16 cellular contexts compared by ENCODE assay signal in the genomic region with DNA sequence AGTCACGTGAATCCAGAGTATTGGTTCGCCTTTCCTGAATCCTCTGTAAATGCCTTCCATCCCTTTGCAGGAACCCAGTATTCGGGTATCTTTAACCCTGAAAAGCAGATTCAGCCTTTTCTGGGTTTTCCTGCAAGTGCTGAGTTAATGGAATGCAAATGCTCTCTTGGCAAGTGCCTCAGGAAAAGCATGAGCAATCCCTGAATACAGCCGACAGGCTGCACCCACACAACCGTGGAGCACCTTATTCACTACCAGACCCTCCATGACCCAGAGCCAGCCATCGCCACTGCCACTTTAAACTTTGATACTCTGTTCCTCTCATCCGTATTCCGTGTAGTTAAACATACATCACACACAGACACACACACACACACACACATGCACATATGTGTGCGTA. TPM values are rescaled to one million over a fixed set of nuclear protein-coding genes. Genes with fewer than 3 reads are reported as not detected.
A peak's percentile ranks its signal among the peaks of the same experiment; 100 is the strongest.
DNase-seq lines count a peak whose midpoint lies in the region; FAIRE-seq and TF ChIP-seq lines count a peak whose summit lies in the region.
"Had no signal": no experiment of that assay in that cellular context is flagged by ENCODE, and none has a peak within 500 bp of the region (broad histone marks: within the 10 kb centered on the region; RNA-seq: fewer than 3 reads in every experiment).

No MANE protein-coding gene starts in this region.

- TF ChIP-seq CTCF in A673 (conservative IDR thresholded peaks at IDR 0.05; ENCODE audit: low read depth, low read length) (no peak), bronchial epithelial cell (IDR thresholded peaks at IDR 0.05; ENCODE audit: insufficient read depth, low read length, severe bottlenecking) (no peak), prostate gland (IDR thresholded peaks at IDR 0.05) (no peak)

- no peak for TF ChIP-seq POLR2A in prostate gland (IDR thresholded peaks at IDR 0.05)

- POLR2A ChIA-PET in A673 (lab: Charles Lee; ENCODE audit: low non-redundant PET), result no interaction called here

- no peaks in the 10 kb centered on the region for H3K4me1 ChIP-seq in A673 (ENCODE audit: insufficient read depth, low read length, poor library complexity, severe bottlenecking)
- no peaks in the 10 kb centered on the region for H3K4me1 ChIP-seq in prostate gland (replicated peaks)

- H3K9me3 ChIP-seq in A673 (ENCODE audit: low read depth, low read length, poor library complexity, severe bottlenecking) (no peaks in the 10 kb centered on the region), prostate gland (no peaks in the 10 kb centered on the region)

- no peak overlapping the region for H3K27ac ChIP-seq in A673 (ENCODE audit: low read depth, low read length, poor library complexity, severe bottlenecking)
- no peak overlapping the region for H3K27ac ChIP-seq in prostate gland
- H3K27ac ChIP-seq: SK-N-MC had no signal

- intact Hi-C loops in A673 (cut with micrococcal nuclease; ENCODE audit: unreplicated experiment), result no loop called here
- intact Hi-C loops in prostate gland (cut with DNase I), result no loop called here

- WGBS in prostate gland, result 92% methylated on average over 9 of the region's 9 CpGs

- no peaks in the 10 kb centered on the region for H3K36me3 ChIP-seq in A673 (ENCODE audit: insufficient read depth, low read length, poor library complexity, severe bottlenecking)
- H3K36me3 ChIP-seq in bronchial epithelial cell (ENCODE audit: control insufficient read depth, insufficient read depth, low read length), result no peaks in the 10 kb centered on the region
- no peaks in the 10 kb centered on the region for H3K36me3 ChIP-seq in prostate gland

- H3K27me3 ChIP-seq in A673 (replicated peaks; ENCODE audit: insufficient read depth, low read depth, low read length, poor library complexity), result peaks cover 4% of the 10 kb centered on the region
- no peaks in the 10 kb centered on the region for H3K27me3 ChIP-seq in bronchial epithelial cell (ENCODE audit: control insufficient read depth, insufficient read depth, low read length)
- H3K27me3 ChIP-seq in prostate gland (replicated peaks; ENCODE audit: insufficient read depth), result no peaks in the 10 kb centered on the region

- peak; percentile 11 for DNase-seq in A673 (ENCODE audit: low spot score)
- DNase-seq in GM04503 (ENCODE audit: low read depth), result peak; percentile 14
- DNase-seq in bronchial epithelial cell (ENCODE audit: low read depth), result peak; percentile 51
- peak; percentile 1 for DNase-seq in iris pigment epithelial cell (ENCODE audit: low read depth)
- no peak for DNase-seq in effector CD4-positive, alpha-beta T cell
- no peak for DNase-seq in NCI-H2171 (lab: John Stamatoyannopoulos, UW)
- no peak for DNase-seq in RKO (ENCODE audit: low spot score)
- no peak for DNase-seq in prostate gland (ENCODE audit: low spot score)
- DNase-seq: AML-193, Kasumi-1, NCI-H1417 treated with DMSO at 0.1 percent for 48 hours, NCI-H226, NCI-H526 had no signal

- no peak overlapping the region for H3K4me3 ChIP-seq in A673 (ENCODE audit: low read depth, low read length, poor library complexity, severe bottlenecking)
- no peak overlapping the region for H3K4me3 ChIP-seq in bronchial epithelial cell (ENCODE audit: low read depth, low read length)
- H3K4me3 ChIP-seq in prostate gland, result no peak overlapping the region
- H3K4me3 ChIP-seq: SK-N-MC had no signal

- FAIRE-seq in bronchial epithelial cell (lab: Jason Lieb, UNC), result no peak
- FAIRE-seq: G401.6, H54 had no signal

- no TSS peak for BruUV-seq in A673 (replicated peaks; lab: Mats Ljungman, UMichigan)

- CTCF ChIA-PET in A673 (lab: Charles Lee), result no interaction called here

RNA-seq across cellular contexts. Expression of a gene that starts 54.4 kb away (rescaled TPM):
- total RNA-seq in A673 (2021) (31.3 and 36.0 TPM in 2 replicates), bronchial epithelial cell (59.9 and 72.7 TPM in 2 replicates), prostate gland (10 to 100 TPM; 25.9 to 26.7 TPM)

Comparison
In these comparisons a context has a peak if more than half of its experiments do, and no peak if none do; other contexts are left out.
1. DNase-seq: peak in A673 (single experiment), GM04503 (single experiment), bronchial epithelial cell (single experiment) and iris pigment epithelial cell (single experiment); none in effector CD4-positive, alpha-beta T cell (single experiment), NCI-H2171 (single experiment), RKO (single experiment) and prostate gland (single experiment).